Comparison of ENCODE assay signal across 4 cellular contexts in genomic region chr15:22405765-22406164, GRCh38. TPM values are rescaled to one million over a fixed set of nuclear protein-coding genes. Genes with fewer than 3 reads are reported as not detected.
"Had no signal": no experiment of that assay in that cellular context is flagged by ENCODE, and none has a peak within 500 bp of the region (broad histone marks: within the 10 kb centered on the region; RNA-seq: fewer than 3 reads in every experiment).

No MANE protein-coding gene starts in this region.

RNA-seq across cellular contexts. Expression of gene GOLGA6L22, which starts 52.9 kb away (rescaled TPM):
- total RNA-seq: HT-29, HT1080, IMR-90 had no signal
- polyA plus RNA-seq: IgD-negative memory B cell, IMR-90 had no signal
